ENCODE assay signal across 8 cellular contexts in the genomic region with DNA sequence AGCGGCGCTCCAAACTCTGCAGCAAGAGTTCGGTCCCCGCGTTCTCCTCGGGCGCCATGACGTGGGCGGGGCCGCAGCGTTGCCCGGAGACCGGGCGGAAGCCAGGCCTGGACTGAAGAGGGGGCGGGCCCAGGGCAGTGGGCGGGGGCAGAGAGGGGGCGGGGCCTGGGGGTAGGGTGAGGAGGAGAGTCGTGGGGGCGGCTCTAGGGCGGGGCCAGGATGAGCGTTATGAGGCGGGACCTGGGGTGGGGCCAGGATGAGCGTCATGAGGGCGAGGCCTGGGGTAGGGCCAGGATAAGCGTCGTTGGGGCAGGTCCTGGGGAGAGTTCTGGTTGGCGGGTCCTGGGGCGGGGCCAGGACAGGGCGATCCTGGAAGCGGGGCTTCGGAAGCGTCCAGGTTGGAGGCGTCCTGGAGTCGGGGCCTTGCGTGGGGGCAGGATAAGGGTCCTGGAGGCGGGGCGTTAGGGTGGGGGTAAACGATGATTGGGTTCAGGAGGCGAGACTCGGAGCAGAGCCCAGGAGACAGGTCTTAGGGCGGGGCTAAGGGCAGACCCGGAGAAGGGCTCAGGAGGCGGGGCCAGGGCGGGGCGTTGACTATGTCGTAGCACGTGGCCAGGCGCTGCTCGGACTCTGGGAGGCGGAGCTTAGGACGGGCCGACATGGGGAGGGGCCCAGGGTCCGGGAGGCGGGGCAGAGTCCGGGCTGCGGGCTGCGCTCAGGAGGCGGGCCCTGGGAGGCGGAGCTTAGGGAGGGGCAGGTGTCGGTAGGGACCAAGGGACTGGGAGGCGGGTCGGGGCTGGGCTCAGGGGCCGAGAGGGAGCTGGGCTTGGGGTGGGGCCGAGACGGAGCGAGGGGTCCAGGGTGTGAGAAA.
DNase-seq lines count a peak whose midpoint lies in the region; ATAC-seq and TF ChIP-seq lines count a peak whose summit lies in the region.
"Not testable (repeated sequence)": the region's sequence is repeated elsewhere in the genome, so short reads cannot be mapped to it uniquely, and the experiment has no call there.

No MANE protein-coding gene starts in this region.

- peak; percentile 87 for DNase-seq in CMK (ENCODE audit: low read depth)
- DNase-seq in activated T-cell treated with anti-CD3 and anti-CD28 coated beads for 1 hour (ENCODE audit: low read depth): peak; percentile 96
- peak; percentile 99 for DNase-seq in endothelial cell (ENCODE audit: low spot score)
- peak; percentile 92 for DNase-seq in stimulated activated CD8-positive, alpha-beta memory T cell treated with anti-CD3 and anti-CD28 coated beads, Interleukin-12 subunit alpha, Interleukin-12 subunit beta, amount 100 ng/mL, for 4 hours (ENCODE audit: low read depth)

- H3K27ac ChIP-seq in OCI-LY3 (ENCODE audit: low read length) (peak overlapping the region; percentile 65), mesodermal cell (ENCODE audit: low read depth, low read length, severe bottlenecking) (peak overlapping the region; percentile 83)

- H3K36me3 ChIP-seq in OCI-LY3 (replicated peaks; ENCODE audit: low read depth, low read length); mesodermal cell (ENCODE audit: control insufficient read depth, insufficient read depth, low read length): not testable (repeated sequence)

- H3K9me3 Mint-ChIP-seq in IgD-negative memory B cell; endothelial cell (ENCODE audit: unreplicated experiment): not testable (repeated sequence)

- H3K27me3 ChIP-seq in OCI-LY3 (ENCODE audit: low read depth, low read length): not testable (repeated sequence)

- 0% methylated on average over 21 to 32 of the region's 66 CpGs for WGBS in mesodermal cell (ENCODE audit: insufficient coverage in 2 of 2), 2 experiments

- peaks cover 18% of the 10 kb centered on the region for H3K4me1 ChIP-seq in OCI-LY3 (ENCODE audit: low read length)
- not testable (repeated sequence) for H3K4me1 ChIP-seq in mesodermal cell (ENCODE audit: control insufficient read depth, insufficient read depth, low read length, poor library complexity, severe bottlenecking)

- peak overlapping the region; percentile 78 for H3K9ac ChIP-seq in OCI-LY3 (ENCODE audit: low read length)

- peak overlapping the region; percentile 90 to 97 (median 96) for H3K4me3 Mint-ChIP-seq in IgD-negative memory B cell
- peak overlapping the region; percentile 93 for H3K4me3 Mint-ChIP-seq in endothelial cell (ENCODE audit: unreplicated experiment)

- not testable (repeated sequence) for H3K79me2 ChIP-seq in OCI-LY3 (ENCODE audit: low read length)

- H3K4me3 ChIP-seq in OCI-LY3 (ENCODE audit: low read length) (peak overlapping the region; percentile 94), mesodermal cell (ENCODE audit: extremely low read depth, insufficient read depth, low read length, poor library complexity, severe bottlenecking) (peak overlapping the region; percentile 58)

- H3K4me1 Mint-ChIP-seq in IgD-negative memory B cell; endothelial cell (ENCODE audit: unreplicated experiment): not testable (repeated sequence)

- H3K27ac Mint-ChIP-seq in IgD-negative memory B cell: peak overlapping the region; percentile 97 to 99 (median 98)
- peak overlapping the region; percentile 92 for H3K27ac Mint-ChIP-seq in endothelial cell (ENCODE audit: unreplicated experiment)

- peak; percentile 86 for ATAC-seq in GM21447 (IDR thresholded peaks at IDR 0.05; ENCODE audit: unreplicated experiment)

- not testable (repeated sequence) for H3K36me3 Mint-ChIP-seq in IgD-negative memory B cell; endothelial cell (ENCODE audit: low read depth, unreplicated experiment)

- H4K20me1 ChIP-seq in OCI-LY3 (ENCODE audit: insufficient read depth, low read length): not testable (repeated sequence)

- not testable (repeated sequence) for H3K9me3 ChIP-seq in OCI-LY3 (ENCODE audit: insufficient read depth, low read length); mesodermal cell (ENCODE audit: control insufficient read depth, low read length)

- not testable (repeated sequence) for H3K27me3 Mint-ChIP-seq in IgD-negative memory B cell; endothelial cell (ENCODE audit: unreplicated experiment)

- TF ChIP-seq CTCF in OCI-LY3 (IDR thresholded peaks at IDR 0.05; ENCODE audit: low read depth, low read length); endothelial cell (IDR thresholded peaks at IDR 0.05; ENCODE audit: unreplicated experiment): not testable (repeated sequence)

- H2AFZ ChIP-seq in OCI-LY3 (ENCODE audit: low read depth, low read length): peak overlapping the region; percentile 58; the same call in 1 of the 2 replicates

- H3K4me2 ChIP-seq in OCI-LY3 (ENCODE audit: low read length): peak overlapping the region; percentile 93

Comparison
In these comparisons a context has a peak if more than half of its experiments do, and no peak if none do; other contexts are left out.
1. Peak in every context shown above with its lines: DNase-seq, ATAC-seq, H3K4me3 ChIP-seq and H3K27ac ChIP-seq.